Comparison of ENCODE assay signal across 2 cellular contexts in the genomic region with DNA sequence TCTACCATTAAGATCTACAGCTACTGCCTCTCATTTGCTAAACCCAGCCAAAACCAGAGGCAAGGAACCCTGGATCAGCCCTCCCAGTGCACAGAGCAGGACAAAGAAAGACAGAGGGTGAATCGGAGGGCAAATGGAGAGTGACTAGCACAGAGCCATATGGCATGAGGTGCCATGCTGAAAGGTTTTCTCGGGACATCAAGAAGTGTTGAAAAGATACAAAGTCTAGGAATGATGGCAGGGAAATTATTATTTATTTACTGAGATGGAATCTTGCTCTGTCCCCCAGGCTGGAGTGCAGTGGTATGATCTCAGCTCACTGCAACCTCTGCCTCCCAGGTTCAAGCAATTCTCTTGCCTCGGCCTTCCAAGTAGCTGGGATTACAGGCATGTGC.
TF ChIP-seq lines count a peak whose summit lies in the region.

No MANE protein-coding gene starts in this region.

TF ChIP-seq in liver, 16 proteins besides CTCF, POLR2A, EP300 and RAD21:
- TF ChIP-seq TAF1 (conservative IDR thresholded peaks at IDR 0.05) = no peak
- TF ChIP-seq FOXA2 (IDR thresholded peaks at IDR 0.05) = no peak
- TF ChIP-seq, protein P1, sequence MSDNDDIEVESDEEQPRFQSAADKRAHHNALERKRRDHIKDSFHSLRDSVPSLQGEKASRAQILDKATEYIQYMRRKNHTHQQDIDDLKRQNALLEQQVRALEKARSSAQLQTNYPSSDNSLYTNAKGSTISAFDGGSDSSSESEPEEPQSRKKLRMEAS (IDR thresholded peaks at IDR 0.05) = no peak
- TF ChIP-seq, protein P2, sequence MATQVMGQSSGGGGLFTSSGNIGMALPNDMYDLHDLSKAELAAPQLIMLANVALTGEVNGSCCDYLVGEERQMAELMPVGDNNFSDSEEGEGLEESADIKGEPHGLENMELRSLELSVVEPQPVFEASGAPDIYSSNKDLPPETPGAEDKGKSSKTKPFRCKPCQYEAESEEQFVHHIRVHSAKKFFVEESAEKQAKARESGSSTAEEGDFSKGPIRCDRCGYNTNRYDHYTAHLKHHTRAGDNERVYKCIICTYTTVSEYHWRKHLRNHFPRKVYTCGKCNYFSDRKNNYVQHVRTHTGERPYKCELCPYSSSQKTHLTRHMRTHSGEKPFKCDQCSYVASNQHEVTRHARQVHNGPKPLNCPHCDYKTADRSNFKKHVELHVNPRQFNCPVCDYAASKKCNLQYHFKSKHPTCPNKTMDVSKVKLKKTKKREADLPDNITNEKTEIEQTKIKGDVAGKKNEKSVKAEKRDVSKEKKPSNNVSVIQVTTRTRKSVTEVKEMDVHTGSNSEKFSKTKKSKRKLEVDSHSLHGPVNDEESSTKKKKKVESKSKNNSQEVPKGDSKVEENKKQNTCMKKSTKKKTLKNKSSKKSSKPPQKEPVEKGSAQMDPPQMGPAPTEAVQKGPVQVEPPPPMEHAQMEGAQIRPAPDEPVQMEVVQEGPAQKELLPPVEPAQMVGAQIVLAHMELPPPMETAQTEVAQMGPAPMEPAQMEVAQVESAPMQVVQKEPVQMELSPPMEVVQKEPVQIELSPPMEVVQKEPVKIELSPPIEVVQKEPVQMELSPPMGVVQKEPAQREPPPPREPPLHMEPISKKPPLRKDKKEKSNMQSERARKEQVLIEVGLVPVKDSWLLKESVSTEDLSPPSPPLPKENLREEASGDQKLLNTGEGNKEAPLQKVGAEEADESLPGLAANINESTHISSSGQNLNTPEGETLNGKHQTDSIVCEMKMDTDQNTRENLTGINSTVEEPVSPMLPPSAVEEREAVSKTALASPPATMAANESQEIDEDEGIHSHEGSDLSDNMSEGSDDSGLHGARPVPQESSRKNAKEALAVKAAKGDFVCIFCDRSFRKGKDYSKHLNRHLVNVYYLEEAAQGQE (IDR thresholded peaks at IDR 0.05) = no peak
- TF ChIP-seq, protein P3, sequence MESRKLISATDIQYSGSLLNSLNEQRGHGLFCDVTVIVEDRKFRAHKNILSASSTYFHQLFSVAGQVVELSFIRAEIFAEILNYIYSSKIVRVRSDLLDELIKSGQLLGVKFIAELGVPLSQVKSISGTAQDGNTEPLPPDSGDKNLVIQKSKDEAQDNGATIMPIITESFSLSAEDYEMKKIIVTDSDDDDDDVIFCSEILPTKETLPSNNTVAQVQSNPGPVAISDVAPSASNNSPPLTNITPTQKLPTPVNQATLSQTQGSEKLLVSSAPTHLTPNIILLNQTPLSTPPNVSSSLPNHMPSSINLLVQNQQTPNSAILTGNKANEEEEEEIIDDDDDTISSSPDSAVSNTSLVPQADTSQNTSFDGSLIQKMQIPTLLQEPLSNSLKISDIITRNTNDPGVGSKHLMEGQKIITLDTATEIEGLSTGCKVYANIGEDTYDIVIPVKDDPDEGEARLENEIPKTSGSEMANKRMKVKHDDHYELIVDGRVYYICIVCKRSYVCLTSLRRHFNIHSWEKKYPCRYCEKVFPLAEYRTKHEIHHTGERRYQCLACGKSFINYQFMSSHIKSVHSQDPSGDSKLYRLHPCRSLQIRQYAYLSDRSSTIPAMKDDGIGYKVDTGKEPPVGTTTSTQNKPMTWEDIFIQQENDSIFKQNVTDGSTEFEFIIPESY (IDR thresholded peaks at IDR 0.05) = no peak
- no peak for TF ChIP-seq NR2F2 (IDR thresholded peaks at IDR 0.05)
- TF ChIP-seq EGR1 (IDR thresholded peaks at IDR 0.05; ENCODE audit: low read depth in 2 of 2) = no peak
- TF ChIP-seq JUND (IDR thresholded peaks at IDR 0.05) = no peak
- TF ChIP-seq RXRA (IDR thresholded peaks at IDR 0.05) = peak; percentile 28 to 35
- peak; percentile 10 to 24 for TF ChIP-seq HNF4A (conservative IDR thresholded peaks at IDR 0.05)
- TF ChIP-seq GABPA (IDR thresholded peaks at IDR 0.05 in 1 of 2, conservative IDR thresholded peaks at IDR 0.05 in 1 of 2) = no peak
- TF ChIP-seq, protein P4, sequence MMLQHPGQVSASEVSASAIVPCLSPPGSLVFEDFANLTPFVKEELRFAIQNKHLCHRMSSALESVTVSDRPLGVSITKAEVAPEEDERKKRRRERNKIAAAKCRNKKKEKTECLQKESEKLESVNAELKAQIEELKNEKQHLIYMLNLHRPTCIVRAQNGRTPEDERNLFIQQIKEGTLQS (IDR thresholded peaks at IDR 0.05) = no peak
- peak; percentile 17 for TF ChIP-seq SP1 (IDR thresholded peaks at IDR 0.05)
- TF ChIP-seq FOXA1 (IDR thresholded peaks at IDR 0.05) = no peak

TF ChIP-seq in HepG2, 621 proteins besides CTCF, POLR2A, EP300 and RAD21:
- TF ChIP-seq, protein P5, sequence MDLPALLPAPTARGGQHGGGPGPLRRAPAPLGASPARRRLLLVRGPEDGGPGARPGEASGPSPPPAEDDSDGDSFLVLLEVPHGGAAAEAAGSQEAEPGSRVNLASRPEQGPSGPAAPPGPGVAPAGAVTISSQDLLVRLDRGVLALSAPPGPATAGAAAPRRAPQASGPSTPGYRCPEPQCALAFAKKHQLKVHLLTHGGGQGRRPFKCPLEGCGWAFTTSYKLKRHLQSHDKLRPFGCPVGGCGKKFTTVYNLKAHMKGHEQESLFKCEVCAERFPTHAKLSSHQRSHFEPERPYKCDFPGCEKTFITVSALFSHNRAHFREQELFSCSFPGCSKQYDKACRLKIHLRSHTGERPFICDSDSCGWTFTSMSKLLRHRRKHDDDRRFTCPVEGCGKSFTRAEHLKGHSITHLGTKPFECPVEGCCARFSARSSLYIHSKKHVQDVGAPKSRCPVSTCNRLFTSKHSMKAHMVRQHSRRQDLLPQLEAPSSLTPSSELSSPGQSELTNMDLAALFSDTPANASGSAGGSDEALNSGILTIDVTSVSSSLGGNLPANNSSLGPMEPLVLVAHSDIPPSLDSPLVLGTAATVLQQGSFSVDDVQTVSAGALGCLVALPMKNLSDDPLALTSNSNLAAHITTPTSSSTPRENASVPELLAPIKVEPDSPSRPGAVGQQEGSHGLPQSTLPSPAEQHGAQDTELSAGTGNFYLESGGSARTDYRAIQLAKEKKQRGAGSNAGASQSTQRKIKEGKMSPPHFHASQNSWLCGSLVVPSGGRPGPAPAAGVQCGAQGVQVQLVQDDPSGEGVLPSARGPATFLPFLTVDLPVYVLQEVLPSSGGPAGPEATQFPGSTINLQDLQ (CRISPR knock-in tag; IDR thresholded peaks at IDR 0.05) = no peak
- TF ChIP-seq ZNF468 (CRISPR knock-in tag; IDR thresholded peaks at IDR 0.05) = no peak
- no peak for TF ChIP-seq ZFX (CRISPR knock-in tag; IDR thresholded peaks at IDR 0.05; ENCODE audit: low read depth)
- TF ChIP-seq, protein P6, sequence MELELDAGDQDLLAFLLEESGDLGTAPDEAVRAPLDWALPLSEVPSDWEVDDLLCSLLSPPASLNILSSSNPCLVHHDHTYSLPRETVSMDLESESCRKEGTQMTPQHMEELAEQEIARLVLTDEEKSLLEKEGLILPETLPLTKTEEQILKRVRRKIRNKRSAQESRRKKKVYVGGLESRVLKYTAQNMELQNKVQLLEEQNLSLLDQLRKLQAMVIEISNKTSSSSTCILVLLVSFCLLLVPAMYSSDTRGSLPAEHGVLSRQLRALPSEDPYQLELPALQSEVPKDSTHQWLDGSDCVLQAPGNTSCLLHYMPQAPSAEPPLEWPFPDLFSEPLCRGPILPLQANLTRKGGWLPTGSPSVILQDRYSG (CRISPR knock-in tag; IDR thresholded peaks at IDR 0.05) = no peak
- no peak for TF ChIP-seq ZNF256 (CRISPR knock-in tag; conservative IDR thresholded peaks at IDR 0.05)
- no peak for TF ChIP-seq PHF20 (CRISPR knock-in tag; IDR thresholded peaks at IDR 0.05)
- TF ChIP-seq ZNF383 (CRISPR knock-in tag; IDR thresholded peaks at IDR 0.05; ENCODE audit: borderline replicate concordance) = no peak
- no peak for TF ChIP-seq HMG20B (CRISPR knock-in tag; conservative IDR thresholded peaks at IDR 0.05)
- TF ChIP-seq, protein P7, sequence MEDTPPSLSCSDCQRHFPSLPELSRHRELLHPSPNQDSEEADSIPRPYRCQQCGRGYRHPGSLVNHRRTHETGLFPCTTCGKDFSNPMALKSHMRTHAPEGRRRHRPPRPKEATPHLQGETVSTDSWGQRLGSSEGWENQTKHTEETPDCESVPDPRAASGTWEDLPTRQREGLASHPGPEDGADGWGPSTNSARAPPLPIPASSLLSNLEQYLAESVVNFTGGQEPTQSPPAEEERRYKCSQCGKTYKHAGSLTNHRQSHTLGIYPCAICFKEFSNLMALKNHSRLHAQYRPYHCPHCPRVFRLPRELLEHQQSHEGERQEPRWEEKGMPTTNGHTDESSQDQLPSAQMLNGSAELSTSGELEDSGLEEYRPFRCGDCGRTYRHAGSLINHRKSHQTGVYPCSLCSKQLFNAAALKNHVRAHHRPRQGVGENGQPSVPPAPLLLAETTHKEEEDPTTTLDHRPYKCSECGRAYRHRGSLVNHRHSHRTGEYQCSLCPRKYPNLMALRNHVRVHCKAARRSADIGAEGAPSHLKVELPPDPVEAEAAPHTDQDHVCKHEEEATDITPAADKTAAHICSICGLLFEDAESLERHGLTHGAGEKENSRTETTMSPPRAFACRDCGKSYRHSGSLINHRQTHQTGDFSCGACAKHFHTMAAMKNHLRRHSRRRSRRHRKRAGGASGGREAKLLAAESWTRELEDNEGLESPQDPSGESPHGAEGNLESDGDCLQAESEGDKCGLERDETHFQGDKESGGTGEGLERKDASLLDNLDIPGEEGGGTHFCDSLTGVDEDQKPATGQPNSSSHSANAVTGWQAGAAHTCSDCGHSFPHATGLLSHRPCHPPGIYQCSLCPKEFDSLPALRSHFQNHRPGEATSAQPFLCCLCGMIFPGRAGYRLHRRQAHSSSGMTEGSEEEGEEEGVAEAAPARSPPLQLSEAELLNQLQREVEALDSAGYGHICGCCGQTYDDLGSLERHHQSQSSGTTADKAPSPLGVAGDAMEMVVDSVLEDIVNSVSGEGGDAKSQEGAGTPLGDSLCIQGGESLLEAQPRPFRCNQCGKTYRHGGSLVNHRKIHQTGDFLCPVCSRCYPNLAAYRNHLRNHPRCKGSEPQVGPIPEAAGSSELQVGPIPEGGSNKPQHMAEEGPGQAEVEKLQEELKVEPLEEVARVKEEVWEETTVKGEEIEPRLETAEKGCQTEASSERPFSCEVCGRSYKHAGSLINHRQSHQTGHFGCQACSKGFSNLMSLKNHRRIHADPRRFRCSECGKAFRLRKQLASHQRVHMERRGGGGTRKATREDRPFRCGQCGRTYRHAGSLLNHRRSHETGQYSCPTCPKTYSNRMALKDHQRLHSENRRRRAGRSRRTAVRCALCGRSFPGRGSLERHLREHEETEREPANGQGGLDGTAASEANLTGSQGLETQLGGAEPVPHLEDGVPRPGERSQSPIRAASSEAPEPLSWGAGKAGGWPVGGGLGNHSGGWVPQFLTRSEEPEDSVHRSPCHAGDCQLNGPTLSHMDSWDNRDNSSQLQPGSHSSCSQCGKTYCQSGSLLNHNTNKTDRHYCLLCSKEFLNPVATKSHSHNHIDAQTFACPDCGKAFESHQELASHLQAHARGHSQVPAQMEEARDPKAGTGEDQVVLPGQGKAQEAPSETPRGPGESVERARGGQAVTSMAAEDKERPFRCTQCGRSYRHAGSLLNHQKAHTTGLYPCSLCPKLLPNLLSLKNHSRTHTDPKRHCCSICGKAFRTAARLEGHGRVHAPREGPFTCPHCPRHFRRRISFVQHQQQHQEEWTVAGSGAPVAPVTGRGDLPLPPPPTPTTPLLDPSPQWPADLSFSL (CRISPR knock-in tag; IDR thresholded peaks at IDR 0.05) = no peak
- TF ChIP-seq, protein P8, sequence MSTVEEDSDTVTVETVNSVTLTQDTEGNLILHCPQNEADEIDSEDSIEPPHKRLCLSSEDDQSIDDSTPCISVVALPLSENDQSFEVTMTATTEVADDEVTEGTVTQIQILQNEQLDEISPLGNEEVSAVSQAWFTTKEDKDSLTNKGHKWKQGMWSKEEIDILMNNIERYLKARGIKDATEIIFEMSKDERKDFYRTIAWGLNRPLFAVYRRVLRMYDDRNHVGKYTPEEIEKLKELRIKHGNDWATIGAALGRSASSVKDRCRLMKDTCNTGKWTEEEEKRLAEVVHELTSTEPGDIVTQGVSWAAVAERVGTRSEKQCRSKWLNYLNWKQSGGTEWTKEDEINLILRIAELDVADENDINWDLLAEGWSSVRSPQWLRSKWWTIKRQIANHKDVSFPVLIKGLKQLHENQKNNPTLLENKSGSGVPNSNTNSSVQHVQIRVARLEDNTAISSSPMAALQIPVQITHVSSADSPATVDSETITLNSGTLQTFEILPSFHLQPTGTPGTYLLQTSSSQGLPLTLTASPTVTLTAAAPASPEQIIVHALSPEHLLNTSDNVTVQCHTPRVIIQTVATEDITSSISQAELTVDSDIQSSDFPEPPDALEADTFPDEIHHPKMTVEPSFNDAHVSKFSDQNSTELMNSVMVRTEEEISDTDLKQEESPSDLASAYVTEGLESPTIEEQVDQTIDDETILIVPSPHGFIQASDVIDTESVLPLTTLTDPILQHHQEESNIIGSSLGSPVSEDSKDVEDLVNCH (CRISPR knock-in tag; IDR thresholded peaks at IDR 0.05) = no peak
- TF ChIP-seq ZNF382 (CRISPR knock-in tag; IDR thresholded peaks at IDR 0.05; ENCODE audit: borderline replicate concordance) = no peak
- no peak for TF ChIP-seq ATF7 (IDR thresholded peaks at IDR 0.05)
- TF ChIP-seq ATF7 (CRISPR knock-in tag; IDR thresholded peaks at IDR 0.05) = no peak
- TF ChIP-seq, protein P9, sequence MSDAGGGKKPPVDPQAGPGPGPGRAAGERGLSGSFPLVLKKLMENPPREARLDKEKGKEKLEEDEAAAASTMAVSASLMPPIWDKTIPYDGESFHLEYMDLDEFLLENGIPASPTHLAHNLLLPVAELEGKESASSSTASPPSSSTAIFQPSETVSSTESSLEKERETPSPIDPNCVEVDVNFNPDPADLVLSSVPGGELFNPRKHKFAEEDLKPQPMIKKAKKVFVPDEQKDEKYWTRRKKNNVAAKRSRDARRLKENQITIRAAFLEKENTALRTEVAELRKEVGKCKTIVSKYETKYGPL (CRISPR knock-in tag; IDR thresholded peaks at IDR 0.05) = no peak
